In the genomic region with DNA sequence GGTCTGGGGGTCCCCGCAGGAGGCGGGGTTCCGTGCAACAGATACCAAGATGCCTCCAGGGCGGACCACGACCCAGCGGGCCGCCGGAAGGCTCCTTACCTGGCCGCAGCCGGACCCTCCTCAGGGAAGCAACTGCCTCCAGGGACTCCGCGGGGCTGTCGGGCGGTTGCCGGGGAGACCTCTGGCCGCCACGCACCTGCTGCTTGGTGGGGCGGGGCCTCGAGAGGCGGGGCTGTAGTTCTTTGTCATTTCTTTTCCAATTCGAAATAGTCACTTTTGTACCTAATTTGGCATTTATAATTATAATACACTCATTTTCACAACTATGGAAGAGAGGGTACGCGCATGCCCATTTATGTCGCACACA, we compare ENCODE assay signal across 8 cellular contexts. TPM values are rescaled to one million over a fixed set of nuclear protein-coding genes. Genes with fewer than 3 reads are reported as not detected.
DNase-seq lines count a peak whose midpoint lies in the region; ATAC-seq and TF ChIP-seq lines count a peak whose summit lies in the region.

No MANE protein-coding gene starts in this region.

- H3K27me3 Mint-ChIP-seq in CD4-positive, CD25-positive, alpha-beta regulatory T cell: no peaks in the 10 kb centered on the region
- H3K27me3 Mint-ChIP-seq in activated naive CD8-positive, alpha-beta T cell: no peaks in the 10 kb centered on the region

- H3K9me3 ChIP-seq in CD4-positive, CD25-positive, alpha-beta regulatory T cell (ENCODE audit: control insufficient read depth in 2 of 2, low read length in 2 of 2): no peaks in the 10 kb centered on the region
- H3K9me3 ChIP-seq in SJSA1 (replicated peaks): no peaks in the 10 kb centered on the region
- H3K9me3 ChIP-seq in psoas muscle: no peaks in the 10 kb centered on the region

- peaks cover 9% of the 10 kb centered on the region for H3K36me3 Mint-ChIP-seq in CD4-positive, CD25-positive, alpha-beta regulatory T cell
- no peaks in the 10 kb centered on the region for H3K36me3 Mint-ChIP-seq in activated naive CD8-positive, alpha-beta T cell

- no peak for TF ChIP-seq CTCF in psoas muscle (IDR thresholded peaks at IDR 0.05)

- WGBS in psoas muscle, 3 donors: 0 to 1% (median 0%) methylated on average over 24 of the region's 24 CpGs

- H3K36me3 ChIP-seq in CD4-positive, CD25-positive, alpha-beta regulatory T cell (ENCODE audit: control insufficient read depth, insufficient read depth, low read length): no peaks in the 10 kb centered on the region
- H3K36me3 ChIP-seq in SJSA1 (no peaks in the 10 kb centered on the region), psoas muscle (ENCODE audit: insufficient read depth in 1 of 2, low read depth in 1 of 2) (no peaks in the 10 kb centered on the region)

- H3K27ac ChIP-seq in CD4-positive, CD25-positive, alpha-beta regulatory T cell (ENCODE audit: insufficient read depth, low read length, poor library complexity, severe bottlenecking): peak overlapping the region; percentile 73
- H3K27ac ChIP-seq in SJSA1: no peak overlapping the region
- H3K27ac ChIP-seq in psoas muscle: peak overlapping the region; percentile 92

- peak overlapping the region; percentile 94 to 99 (median 98) for H3K4me3 Mint-ChIP-seq in CD4-positive, CD25-positive, alpha-beta regulatory T cell
- peak overlapping the region; percentile 97 for H3K4me3 Mint-ChIP-seq in activated naive CD8-positive, alpha-beta T cell

- peaks cover 5 to 42% (median 15%) of the 10 kb centered on the region in 4 donors for H3K4me1 Mint-ChIP-seq in CD4-positive, CD25-positive, alpha-beta regulatory T cell
- peaks cover 48% of the 10 kb centered on the region for H3K4me1 Mint-ChIP-seq in activated naive CD8-positive, alpha-beta T cell (ENCODE audit: low read depth)

- peak overlapping the region; percentile 98 for H3K4me3 ChIP-seq in CD4-positive, CD25-positive, alpha-beta regulatory T cell (ENCODE audit: low read depth, low read length)
- H3K4me3 ChIP-seq in SJSA1 (peak overlapping the region; percentile 47), psoas muscle (peak overlapping the region; percentile 88)

- H3K4me1 ChIP-seq in CD4-positive, CD25-positive, alpha-beta regulatory T cell (ENCODE audit: control insufficient read depth, insufficient read depth, low read length, poor library complexity, severe bottlenecking): peaks cover 17% of the 10 kb centered on the region
- peaks cover 6% of the 10 kb centered on the region; the same call in 1 of the 2 replicates for H3K4me1 ChIP-seq in SJSA1 (replicated peaks)
- H3K4me1 ChIP-seq in psoas muscle: peaks cover 26% of the 10 kb centered on the region

- DNase-seq in CD4-positive, CD25-positive, alpha-beta regulatory T cell: peak; percentile 50 to 60 (median 53)
- DNase-seq in HUDEP-2 (lab: John Stamatoyannopoulos, UW; ENCODE audit: unreplicated experiment in 76 of 76): peak in 42 of 76 experiments; percentile 12 to 67 (median 34)
- no peak for DNase-seq in SJSA1 (ENCODE audit: low read depth in 1 of 2, low spot score in 2 of 2)
- peak; percentile 71 for DNase-seq in left ventricle myocardium superior
- peak; percentile 62 to 75 for DNase-seq in psoas muscle
- DNase-seq in amniotic stem cell (lab: John Stamatoyannopoulos, UW): no peak

- no peaks in the 10 kb centered on the region for H3K9me3 Mint-ChIP-seq in CD4-positive, CD25-positive, alpha-beta regulatory T cell
- no peaks in the 10 kb centered on the region for H3K9me3 Mint-ChIP-seq in activated naive CD8-positive, alpha-beta T cell (ENCODE audit: low read depth)

- H3K27ac Mint-ChIP-seq in CD4-positive, CD25-positive, alpha-beta regulatory T cell: peak overlapping the region; percentile 93 to 96 (median 96)
- peak overlapping the region; percentile 97 for H3K27ac Mint-ChIP-seq in activated naive CD8-positive, alpha-beta T cell

- ATAC-seq in CD4-positive, CD25-positive, alpha-beta regulatory T cell (ENCODE audit: low read depth in 2 of 2): peak; percentile 16 to 28
- ATAC-seq in GM19463 (IDR thresholded peaks at IDR 0.05; ENCODE audit: unreplicated experiment) (peak; percentile 40), left ventricle myocardium superior (peak; percentile 62), psoas muscle (peak; percentile 72 to 80 (median 76))

- intact Hi-C loops in left ventricle myocardium superior (cut with micrococcal nuclease) (no loop called here), psoas muscle (cut with DNase I) (loop anchor here in 1 of 2 donors (5.0 kb wide), 1 partner anchor 492 kb away; a partner anchor contains a TSS)

- no peaks in the 10 kb centered on the region for H3K27me3 ChIP-seq in CD4-positive, CD25-positive, alpha-beta regulatory T cell (ENCODE audit: control insufficient read depth, insufficient read depth, low read length)
- H3K27me3 ChIP-seq in SJSA1 (replicated peaks) (peaks cover 3% of the 10 kb centered on the region; the same call in 1 of the 2 replicates), psoas muscle (ENCODE audit: insufficient read depth in 3 of 3, low read length in 2 of 3) (no peaks in the 10 kb centered on the region)

RNA-seq across cellular contexts. Expression of a gene that starts 0.6 kb away (rescaled TPM):
- 8.1 TPM for total RNA-seq in CD4-positive, CD25-positive, alpha-beta regulatory T cell
- polyA plus RNA-seq in CD4-positive, CD25-positive, alpha-beta regulatory T cell: 1 to 10 TPM; 4.3 to 8.2 (median 5.7) TPM
- total RNA-seq in SJSA1 (2014; rRNA removed; shearing (Covaris generic)): 2.1 and 2.2 TPM in 2 replicates
- total RNA-seq in left ventricle myocardium superior (11.7 TPM), psoas muscle (1 to 10 TPM; 3.4 to 6.5 (median 5.4) TPM)
- polyA plus RNA-seq in psoas muscle: 1 to 10 TPM; 2.0 to 7.4 (median 3.1) TPM

RNA-seq across cellular contexts. Expression of a gene that starts 0.7 kb away (rescaled TPM):
- total RNA-seq in CD4-positive, CD25-positive, alpha-beta regulatory T cell: 9.0 TPM
- 10 to 100 TPM; 13.8 to 20.0 (median 17.4) TPM for polyA plus RNA-seq in CD4-positive, CD25-positive, alpha-beta regulatory T cell
- 6.9 and 9.6 TPM in 2 replicates for total RNA-seq in SJSA1 (2014; rRNA removed; shearing (Covaris generic))
- total RNA-seq in left ventricle myocardium superior: 8.9 TPM
- total RNA-seq in psoas muscle: 10 to 100 TPM in 3 of 4 donors, 1 to 10 TPM in 1; 7.9 to 12.5 (median 11.2) TPM
- 1 to 10 TPM; 5.8 to 8.6 (median 7.5) TPM for polyA plus RNA-seq in psoas muscle

Comparison
In these comparisons a context has a peak if more than half of its experiments do, and no peak if none do; other contexts are left out.
1. ATAC-seq: peak in every context shown above with its lines; median percentile 76 in psoas muscle; 62 in left ventricle myocardium superior; 40 in GM19463; 22 in CD4-positive, CD25-positive, alpha-beta regulatory T cell.
2. DNase-seq: peak in CD4-positive, CD25-positive, alpha-beta regulatory T cell (3 of 3), HUDEP-2 (42 of 76), left ventricle myocardium superior (single experiment) and psoas muscle (2 of 2); none in SJSA1 (0 of 2) and amniotic stem cell (single experiment).
3. H3K4me3 ChIP-seq: peak in every context shown above with its lines; median percentile 98 in CD4-positive, CD25-positive, alpha-beta regulatory T cell; 88 in psoas muscle; 47 in SJSA1.